14 cellular contexts compared by ENCODE assay signal in genomic region chr9:2021731-2022130, GRCh38. TPM values are rescaled to one million over a fixed set of nuclear protein-coding genes. Genes with fewer than 3 reads are reported as not detected.
A peak's percentile ranks its signal among the peaks of the same experiment; 100 is the strongest.
DNase-seq lines count a peak whose midpoint lies in the region; ATAC-seq, FAIRE-seq and TF ChIP-seq lines count a peak whose summit lies in the region.
"Had no signal": no experiment of that assay in that cellular context is flagged by ENCODE, and none has a peak within 500 bp of the region (broad histone marks: within the 10 kb centered on the region; RNA-seq: fewer than 3 reads in every experiment).

No MANE protein-coding gene starts in this region.

- no peak for TF ChIP-seq RAD21 in K562 (CRISPR knock-in tag; conservative IDR thresholded peaks at IDR 0.05 in 1 of 2, IDR thresholded peaks at IDR 0.05 in 1 of 2)

- no peaks in the 10 kb centered on the region for H3K9me3 Mint-ChIP-seq in activated T-cell treated with anti-CD3 and anti-CD28 coated beads, Interleukin-2, amount 50 U/mL, for 4 hours
- H3K9me3 Mint-ChIP-seq in T-cell = no peaks in the 10 kb centered on the region
- H3K9me3 Mint-ChIP-seq in stimulated activated effector memory CD8-positive, alpha-beta T cell treated with anti-CD3 and anti-CD28 coated beads, Interleukin-12 subunit alpha, Interleukin-12 subunit beta, amount 100 ng/mL, for 72 hours = no peaks in the 10 kb centered on the region

- H3K27me3 Mint-ChIP-seq in activated T-cell treated with anti-CD3 and anti-CD28 coated beads, Interleukin-2, amount 50 U/mL, for 4 hours (ENCODE audit: low read depth) = no peaks in the 10 kb centered on the region
- no peaks in the 10 kb centered on the region for H3K27me3 Mint-ChIP-seq in T-cell

- in situ Hi-C loops in K562 (cut with MboI) = no loop called here

- no peaks in the 10 kb centered on the region for H4K20me1 ChIP-seq in K562 (replicated peaks; ENCODE audit: control insufficient read depth, insufficient read depth, low read length)

- CTCF ChIA-PET in T-cell (lab: Charles Lee) (no interaction called here), K562 (lab: Yijun Ruan, JAX; ENCODE audit: low intra/inter-chr PET ratio) (no interaction called here)

- H3K4me3 Mint-ChIP-seq in activated T-cell treated with anti-CD3 and anti-CD28 coated beads, Interleukin-2, amount 50 U/mL, for 4 hours = peak overlapping the region; percentile 59
- H3K4me3 Mint-ChIP-seq in T-cell = peak overlapping the region; percentile 58 to 73 (median 62)
- H3K4me3 Mint-ChIP-seq in stimulated activated effector memory CD8-positive, alpha-beta T cell treated with anti-CD3 and anti-CD28 coated beads, Interleukin-12 subunit alpha, Interleukin-12 subunit beta, amount 100 ng/mL, for 72 hours = peak overlapping the region; percentile 68

- POLR2A ChIA-PET in T-cell (lab: Charles Lee) = interaction anchor here in 1 of 2 donors (0.5 to 0.6 kb wide), 2 partner anchors 8 to 33 kb away, joined by 4 read pairs; no protein-coding TSS in a partner anchor
- POLR2A ChIA-PET in K562 (lab: Yijun Ruan, JAX) = interaction anchor here (0.6 to 1.0 kb wide), 2 partner anchors 43 to 739 kb away, joined by 3 to 4 read pairs; no protein-coding TSS in a partner anchor

- no peak for DNase-seq in activated T-cell treated with anti-CD3 and anti-CD28 coated beads, Interleukin-2, amount 50 U/mL, for 4 hours
- DNase-seq in activated T-cell treated with anti-CD3 and anti-CD28 coated beads, Interleukin-2, amount 50 U/mL, for 48 hours = no peak
- DNase-seq in T-cell (no peak), K562 (ENCODE audit: extremely low read depth in 1 of 4, low spot score in 3 of 4) (peak in 2 of 4 experiments; percentile 21 to 23), NCI-H2081 treated with DMSO at 0.1 percent for 48 hours (lab: John Stamatoyannopoulos, UW) (no peak), NCI-H2196 treated with DMSO at 0.1 percent for 48 hours (lab: John Stamatoyannopoulos, UW; ENCODE audit: unreplicated experiment) (no peak), kidney (no peak)
- no peak for DNase-seq in stimulated activated effector memory CD8-positive, alpha-beta T cell treated with anti-CD3 and anti-CD28 coated beads, Interleukin-12 subunit alpha, Interleukin-12 subunit beta, amount 100 ng/mL, for 72 hours (ENCODE audit: low spot score in 2 of 2)
- DNase-seq: ACHN; activated CD4-positive, CD25-positive, alpha-beta regulatory T cell treated with anti-CD3 and anti-CD28 coated beads, Interleukin-2, amount 50 U/mL, for 72 hours; activated effector memory CD4-positive, alpha-beta T cell treated with anti-CD3 and anti-CD28 coated beads, Interleukin-2, amount 50 U/mL, for 16 hours; NCI-H82 had no signal

- H3K4me3 ChIP-seq in K562 (no peak overlapping the region), kidney (ENCODE audit: low read length in 2 of 2) (no peak overlapping the region)
- H3K4me3 ChIP-seq: thoracic aorta had no signal

- no peak for FAIRE-seq in K562 (lab: Jason Lieb, UNC)
- no peak for FAIRE-seq in kidney (lab: Jason Lieb, UNC)
- FAIRE-seq: D721Med had no signal

- no peak for TF ChIP-seq CTCF in K562 (IDR thresholded peaks at IDR 0.05 in 2 of 3, conservative IDR thresholded peaks at IDR 0.05 in 1 of 3; ENCODE audit: insufficient read depth in 2 of 3, low read depth in 1 of 3, low read length in 3 of 3)
- TF ChIP-seq CTCF in kidney (IDR thresholded peaks at IDR 0.05; ENCODE audit: borderline replicate concordance, extremely low read depth, insufficient read depth) = no peak

- peaks cover 100% of the 10 kb centered on the region for H3K79me2 ChIP-seq in K562 (ENCODE audit: control insufficient read depth, insufficient read depth, low read length)

- no peak overlapping the region for H2AFZ ChIP-seq in K562 (ENCODE audit: low read depth, low read length)

- WGBS in K562 (ENCODE audit: insufficient coverage, low coverage, missing lambda C conversion rate) = 7% methylated on average over 7 of the region's 7 CpGs

- peaks cover 83% of the 10 kb centered on the region for H3K4me1 Mint-ChIP-seq in activated T-cell treated with anti-CD3 and anti-CD28 coated beads, Interleukin-2, amount 50 U/mL, for 4 hours (ENCODE audit: low read depth)
- peaks cover 86 to 90% (median 87%) of the 10 kb centered on the region in 3 donors for H3K4me1 Mint-ChIP-seq in T-cell
- peaks cover 70% of the 10 kb centered on the region for H3K4me1 Mint-ChIP-seq in stimulated activated effector memory CD8-positive, alpha-beta T cell treated with anti-CD3 and anti-CD28 coated beads, Interleukin-12 subunit alpha, Interleukin-12 subunit beta, amount 100 ng/mL, for 72 hours

- H3K36me3 Mint-ChIP-seq in activated T-cell treated with anti-CD3 and anti-CD28 coated beads, Interleukin-2, amount 50 U/mL, for 4 hours (ENCODE audit: insufficient read depth) = peaks cover 3% of the 10 kb centered on the region
- no peaks in the 10 kb centered on the region for H3K36me3 Mint-ChIP-seq in T-cell
- peaks cover 35% of the 10 kb centered on the region for H3K36me3 Mint-ChIP-seq in stimulated activated effector memory CD8-positive, alpha-beta T cell treated with anti-CD3 and anti-CD28 coated beads, Interleukin-12 subunit alpha, Interleukin-12 subunit beta, amount 100 ng/mL, for 72 hours

- no peak for ATAC-seq in activated T-cell treated with anti-CD3 and anti-CD28 coated beads, Interleukin-2, amount 50 U/mL, for 4 hours
- ATAC-seq in T-cell (replicated peaks in 1 of 4) (no peak), K562 (no peak)
- ATAC-seq in stimulated activated effector memory CD8-positive, alpha-beta T cell treated with anti-CD3 and anti-CD28 coated beads, Interleukin-12 subunit alpha, Interleukin-12 subunit beta, amount 100 ng/mL, for 72 hours = no peak

- intact Hi-C loops in K562 (cut with micrococcal nuclease) (no loop called here), kidney (cut with DNase I) (no loop called here)

- no peaks in the 10 kb centered on the region for H3K9me1 ChIP-seq in K562 (ENCODE audit: control insufficient read depth, insufficient read depth, low read length)

- H3K4me1 ChIP-seq in K562 (replicated peaks in 1 of 2; ENCODE audit: control insufficient read depth in 2 of 2, insufficient read depth in 2 of 2, low read length in 2 of 2) = peaks cover 9 to 50% of the 10 kb centered on the region in 2 experiments
- H3K4me1 ChIP-seq in kidney (ENCODE audit: control insufficient read depth in 1 of 2, insufficient read depth in 1 of 2, low read depth in 1 of 2, low read length in 2 of 2) = peaks cover 26 to 38% of the 10 kb centered on the region in 2 donors

- no peaks in the 10 kb centered on the region for H3K27me3 ChIP-seq in K562 (ENCODE audit: control insufficient read depth in 2 of 2, insufficient read depth in 2 of 2, low read length in 2 of 2)

- peak overlapping the region; percentile 87 to 90 for H3K27ac Mint-ChIP-seq in T-cell
- H3K27ac Mint-ChIP-seq in stimulated activated effector memory CD8-positive, alpha-beta T cell treated with anti-CD3 and anti-CD28 coated beads, Interleukin-12 subunit alpha, Interleukin-12 subunit beta, amount 100 ng/mL, for 72 hours = peak overlapping the region; percentile 94

- peak overlapping the region in 1 of 2 experiments; percentile 34; a peak in 2 of 4 replicates for H3K9ac ChIP-seq in K562 (ENCODE audit: insufficient read depth in 1 of 2, low read depth in 2 of 2, low read length in 2 of 2)
- no peak overlapping the region for H3K9ac ChIP-seq in kidney (ENCODE audit: low read length in 2 of 2)

- peak overlapping the region; percentile 78 for H3K27ac ChIP-seq in K562 (ENCODE audit: extremely low read depth, low read depth, low read length)
- no peak overlapping the region for H3K27ac ChIP-seq in kidney (ENCODE audit: low read depth in 2 of 2, low read length in 2 of 2)

- peak overlapping the region; percentile 38; the same call in 1 of the 2 replicates for H3K4me2 ChIP-seq in K562 (ENCODE audit: insufficient read depth, low read length)

- H3K9me3 ChIP-seq in K562 (replicated peaks; ENCODE audit: control insufficient read depth, insufficient read depth, low read depth, low read length) = no peaks in the 10 kb centered on the region
- no peaks in the 10 kb centered on the region for H3K9me3 ChIP-seq in kidney (ENCODE audit: control insufficient read depth in 1 of 2, low read length in 2 of 2)
- H3K9me3 ChIP-seq: thoracic aorta had no signal

- H3K36me3 ChIP-seq in K562 (ENCODE audit: control insufficient read depth, insufficient read depth, low read length) (peaks cover 3% of the 10 kb centered on the region; the same call in 2 of the 3 replicates), kidney (ENCODE audit: control insufficient read depth in 1 of 2, insufficient read depth in 2 of 2, low read length in 2 of 2) (no peaks in the 10 kb centered on the region)
- H3K36me3 ChIP-seq: thoracic aorta had no signal

- no TSS peak for BruUV-seq in K562 (replicated peaks; lab: Mats Ljungman, UMichigan)

- no peak for TF ChIP-seq EP300 in K562 (IDR thresholded peaks at IDR 0.05; ENCODE audit: low read length)

- TF ChIP-seq POLR2A in K562 (conservative IDR thresholded peaks at IDR 0.05) = no peak

RNA-seq across cellular contexts. Expression of gene SMARCA2, which starts 6.6 kb away (rescaled TPM):
- total RNA-seq in activated T-cell treated with anti-CD3 and anti-CD28 coated beads, Interleukin-2, amount 50 U/mL, for 4 hours = 100 to 1,000 TPM in 1 of 3 donors, 10 to 100 TPM in 2; 65.4 to 120 (median 93.5) TPM
- total RNA-seq in T-cell = 100 to 1,000 TPM; 225 to 325 (median 237) TPM
- total RNA-seq in K562 (2011; cell fraction: chromatin; rRNA removed; ENCODE audit: low replicate concordance) = 79.2 and 117 TPM in 2 replicates
- 31.4 and 47.4 TPM in 2 replicates for total RNA-seq in K562 (2011; cell fraction: nucleolus; rRNA removed)
- total RNA-seq in K562 (2011; cell fraction: nucleoplasm; rRNA removed) = 67.2 and 80.6 TPM in 2 replicates
- 21.2 and 23.7 TPM in 2 replicates for total RNA-seq in K562 (2014; rRNA removed)
- total RNA-seq in K562 (2014; rRNA removed; fragmentation: Illumina TruSeq; extraction: Trizol) = 32.6 and 34.9 TPM in 2 replicates
- total RNA-seq in K562 (2015; rRNA removed; fragmentation: Illumina TruSeq; extraction: Trizol) = 30.1 and 32.9 TPM in 2 replicates
- 34.8 and 35.0 TPM in 2 replicates for total RNA-seq in K562 (2021)
- polyA plus RNA-seq in K562 (2011; rRNA removed) = 28.8 and 45.9 TPM in 2 replicates
- polyA plus RNA-seq in K562 (2011; cell fraction: cytosol; rRNA removed) = 40.2 and 49.5 TPM in 2 replicates
- 66.9 and 68.6 TPM in 2 replicates for polyA plus RNA-seq in K562 (2011; cell fraction: nucleus; rRNA removed)
- 25.1 and 25.2 TPM in 2 replicates for polyA plus RNA-seq in K562 (2012)
- 25.5 and 27.8 TPM in 2 replicates for polyA plus RNA-seq in K562 (2014; fragmentation: Illumina TruSeq; extraction: Trizol)
- polyA plus RNA-seq in K562 (2014; fragmentation: Nextera tagmentation; extraction: Ambion mirVana) = 1 to 10 TPM; 8.0 to 8.3 TPM
- polyA plus RNA-seq in K562 (2014; rRNA removed) = 17.8 and 20.4 TPM in 2 replicates
- polyA minus RNA-seq in K562 (2011; rRNA and poly(A)+ RNA removed) = 74.8 and 99.3 TPM in 2 replicates
- polyA minus RNA-seq in K562 (2011; cell fraction: cytosol; rRNA and poly(A)+ RNA removed) = 22.7 and 27.1 TPM in 2 replicates
- 84.8 and 137 TPM in 2 replicates for polyA minus RNA-seq in K562 (2011; cell fraction: nucleus; rRNA and poly(A)+ RNA removed)
- 189 TPM for total RNA-seq in kidney
- polyA plus RNA-seq in kidney (ENCODE audit: insufficient read depth, low read depth, low replicate concordance) = 54.3 TPM
